11 cellular contexts compared by ENCODE assay signal in genomic region chr6:157774153-157775135, GRCh38. TPM values are rescaled to one million over a fixed set of nuclear protein-coding genes. Genes with fewer than 3 reads are reported as not detected.
DNase-seq lines count a peak whose midpoint lies in the region; ATAC-seq and TF ChIP-seq lines count a peak whose summit lies in the region.
"Had no signal": no experiment of that assay in that cellular context is flagged by ENCODE, and none has a peak within 500 bp of the region (broad histone marks: within the 10 kb centered on the region; RNA-seq: fewer than 3 reads in every experiment).

No MANE protein-coding gene starts in this region.

- peaks cover 0 to 9% (median 0%) of the 10 kb centered on the region in 3 experiments for H3K9me3 ChIP-seq in naive thymus-derived CD4-positive, alpha-beta T cell (ENCODE audit: control insufficient read depth in 2 of 3, low read length in 3 of 3)
- H3K9me3 ChIP-seq: tibial artery had no signal

- no peak for TF ChIP-seq CTCF in GM20000 (IDR thresholded peaks at IDR 0.05; ENCODE audit: extremely low read depth, missing control alignments)

- H3K4me3 ChIP-seq in naive thymus-derived CD4-positive, alpha-beta T cell (ENCODE audit: low read length), result no peak overlapping the region
- H3K4me3 ChIP-seq: tibial artery had no signal

- H3K4me3 Mint-ChIP-seq in activated naive CD8-positive, alpha-beta T cell treated with anti-CD3 and anti-CD28 coated beads, Interleukin-2, amount 10 ng/mL, durations not matched to agents 7 days and 5 days, result no peak overlapping the region
- peak overlapping the region in 3 of 10 donors; percentile 9 to 56 (median 42) for H3K4me3 Mint-ChIP-seq in naive thymus-derived CD4-positive, alpha-beta T cell

- no peaks in the 10 kb centered on the region for H3K36me3 ChIP-seq in naive thymus-derived CD4-positive, alpha-beta T cell (ENCODE audit: control insufficient read depth in 2 of 3, insufficient read depth in 3 of 3, low read length in 3 of 3)
- H3K36me3 ChIP-seq: tibial artery had no signal

- H3K27me3 Mint-ChIP-seq in activated naive CD8-positive, alpha-beta T cell treated with anti-CD3 and anti-CD28 coated beads, Interleukin-2, amount 10 ng/mL, durations not matched to agents 7 days and 5 days, result peaks cover 4% of the 10 kb centered on the region
- H3K27me3 Mint-ChIP-seq in naive thymus-derived CD4-positive, alpha-beta T cell, result peaks cover 0 to 50% (median 4%) of the 10 kb centered on the region in 5 donors

- H3K27me3 ChIP-seq in naive thymus-derived CD4-positive, alpha-beta T cell (ENCODE audit: control insufficient read depth in 2 of 2, insufficient read depth in 2 of 2, low read length in 2 of 2), result no peaks in the 10 kb centered on the region

- H3K36me3 Mint-ChIP-seq in activated naive CD8-positive, alpha-beta T cell treated with anti-CD3 and anti-CD28 coated beads, Interleukin-2, amount 10 ng/mL, durations not matched to agents 7 days and 5 days, result peaks cover 2% of the 10 kb centered on the region
- peaks cover 0 to 11% (median 6%) of the 10 kb centered on the region in 5 donors for H3K36me3 Mint-ChIP-seq in naive thymus-derived CD4-positive, alpha-beta T cell

- H3K4me1 Mint-ChIP-seq in activated naive CD8-positive, alpha-beta T cell treated with anti-CD3 and anti-CD28 coated beads, Interleukin-2, amount 10 ng/mL, durations not matched to agents 7 days and 5 days, result peaks cover 2% of the 10 kb centered on the region
- H3K4me1 Mint-ChIP-seq in naive thymus-derived CD4-positive, alpha-beta T cell, result peaks cover 5 to 29% (median 27%) of the 10 kb centered on the region in 7 donors

- peak; percentile 39 for DNase-seq in DMS 273 (lab: John Stamatoyannopoulos, UW; ENCODE audit: unreplicated experiment)
- no peak for DNase-seq in DMS 273 treated with DMSO at 0.1 percent for 48 hours (lab: John Stamatoyannopoulos, UW)
- DNase-seq in GM20000 (ENCODE audit: low spot score), result peak; percentile 64
- DNase-seq in activated naive CD8-positive, alpha-beta T cell treated with anti-CD3 and anti-CD28 coated beads, Interleukin-2, amount 10 ng/mL, durations not matched to agents 7 days and 5 days, result no peak
- DNase-seq in naive thymus-derived CD4-positive, alpha-beta T cell, result peak in 3 of 9 donors; percentile 15 to 38 (median 23)
- DNase-seq in NAMALWA (ENCODE audit: low spot score), result no peak
- DNase-seq: NCI-H1105 treated with DMSO at 0.1 percent for 48 hours, tibial artery had no signal

- H3K27ac ChIP-seq in naive thymus-derived CD4-positive, alpha-beta T cell (ENCODE audit: low read depth, low read length), result no peak overlapping the region
- H3K27ac ChIP-seq: 22Rv1, tibial artery had no signal

- CTCF ChIA-PET in naive thymus-derived CD4-positive, alpha-beta T cell (lab: Charles Lee), result no interaction called here

- H3K27ac Mint-ChIP-seq in activated naive CD8-positive, alpha-beta T cell treated with anti-CD3 and anti-CD28 coated beads, Interleukin-2, amount 10 ng/mL, durations not matched to agents 7 days and 5 days, result peak overlapping the region; percentile 52
- H3K27ac Mint-ChIP-seq in naive thymus-derived CD4-positive, alpha-beta T cell, result peak overlapping the region; percentile 43 to 94 (median 82)

- peak; percentile 20 for ATAC-seq in activated naive CD8-positive, alpha-beta T cell treated with anti-CD3 and anti-CD28 coated beads, Interleukin-2, amount 10 ng/mL, durations not matched to agents 7 days and 5 days (ENCODE audit: low read depth)
- ATAC-seq in naive thymus-derived CD4-positive, alpha-beta T cell, result peak; percentile 36
- ATAC-seq in HG02763 (IDR thresholded peaks at IDR 0.05; ENCODE audit: unreplicated experiment), result no peak
- no peak for ATAC-seq in GM19467 (IDR thresholded peaks at IDR 0.05; ENCODE audit: unreplicated experiment)

- H3K4me1 ChIP-seq in naive thymus-derived CD4-positive, alpha-beta T cell (ENCODE audit: control insufficient read depth in 2 of 2, insufficient read depth in 2 of 2, low read length in 2 of 2), result peaks cover 0 to 3% of the 10 kb centered on the region in 2 donors
- H3K4me1 ChIP-seq: tibial artery had no signal

- intact Hi-C loops in naive thymus-derived CD4-positive, alpha-beta T cell (cut with micrococcal nuclease), result no loop called here

- POLR2A ChIA-PET in activated naive CD8-positive, alpha-beta T cell treated with anti-CD3 and anti-CD28 coated beads, Interleukin-2, amount 10 ng/mL, durations not matched to agents 7 days and 5 days (lab: Charles Lee), result no interaction called here
- POLR2A ChIA-PET in naive thymus-derived CD4-positive, alpha-beta T cell (lab: Charles Lee), result interaction anchor here (1.5 kb wide), 1 partner anchor 11 kb away, joined by 3 read pairs; no protein-coding TSS in a partner anchor

- no peaks in the 10 kb centered on the region for H3K9me3 Mint-ChIP-seq in activated naive CD8-positive, alpha-beta T cell treated with anti-CD3 and anti-CD28 coated beads, Interleukin-2, amount 10 ng/mL, durations not matched to agents 7 days and 5 days
- peaks cover 0 to 18% (median 7%) of the 10 kb centered on the region in 11 donors for H3K9me3 Mint-ChIP-seq in naive thymus-derived CD4-positive, alpha-beta T cell

RNA-seq across cellular contexts. Expression of gene SNX9, which starts 48.6 kb away (rescaled TPM):
- total RNA-seq in activated naive CD8-positive, alpha-beta T cell treated with anti-CD3 and anti-CD28 coated beads, Interleukin-2, amount 10 ng/mL, durations not matched to agents 7 days and 5 days, result 10 to 100 TPM; 14.8 to 15.2 TPM
- total RNA-seq in naive thymus-derived CD4-positive, alpha-beta T cell, result 10 to 100 TPM; 13.4 to 39.2 (median 36.4) TPM
- 10 to 100 TPM; 23.8 to 51.5 TPM for polyA plus RNA-seq in naive thymus-derived CD4-positive, alpha-beta T cell

Comparison
In these comparisons a context has a peak if more than half of its experiments do, and no peak if none do; other contexts are left out.
1. DNase-seq: peak in DMS 273 (single experiment) and GM20000 (single experiment); none in DMS 273 treated with DMSO at 0.1 percent for 48 hours (single experiment), activated naive CD8-positive, alpha-beta T cell treated with anti-CD3 and anti-CD28 coated beads, Interleukin-2, amount 10 ng/mL, durations not matched to agents 7 days and 5 days (single experiment) and NAMALWA (single experiment).
2. ATAC-seq: peak in activated naive CD8-positive, alpha-beta T cell treated with anti-CD3 and anti-CD28 coated beads, Interleukin-2, amount 10 ng/mL, durations not matched to agents 7 days and 5 days (single experiment) and naive thymus-derived CD4-positive, alpha-beta T cell (single experiment); none in HG02763 (single experiment) and GM19467 (single experiment).